11 cellular contexts compared by ENCODE assay signal in the genomic region with DNA sequence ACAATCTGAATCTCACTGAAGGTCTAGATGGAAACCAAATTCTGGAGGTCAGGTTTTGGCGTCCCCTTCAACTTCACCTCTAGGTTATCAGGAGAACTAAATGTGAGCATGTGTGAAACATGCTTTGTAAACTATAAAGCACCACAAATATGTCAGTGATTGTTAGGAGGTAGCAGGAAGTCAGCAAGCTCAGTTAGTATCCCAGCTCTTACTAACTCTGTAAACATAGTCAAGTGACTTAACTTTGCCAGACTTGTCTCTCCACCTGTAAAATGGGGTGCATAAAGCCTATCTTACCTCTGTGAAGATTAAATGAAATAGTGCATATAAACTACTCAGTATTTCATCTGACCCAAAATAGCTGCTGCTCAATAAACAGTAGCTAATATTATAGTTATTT.
"Had no signal": no experiment of that assay in that cellular context is flagged by ENCODE, and none has a peak within 500 bp of the region (broad histone marks: within the 10 kb centered on the region; RNA-seq: fewer than 3 reads in every experiment).

No MANE protein-coding gene starts in this region.

- H3K9me3 ChIP-seq: HAP-1 had no signal

- ATAC-seq: GM23338, HCT116 had no signal

- H3K36me3 ChIP-seq: HAP-1 had no signal

- H2AFZ ChIP-seq: GM23248, GM23338 had no signal

- FAIRE-seq: H1, H54 had no signal

- H3K27ac ChIP-seq: GM23248 had no signal

- H3K9ac ChIP-seq: GM23248 had no signal

- H3K4me2 ChIP-seq: GM23338 had no signal

- H3K4me1 ChIP-seq: HAP-1 had no signal

- H3K4me3 ChIP-seq: GM23248, GM23338, HAP-1 had no signal

- DNase-seq: GOT3, H7, H9, HCEC 1CT, HFFc6 had no signal
